Comparison of ENCODE assay signal across 35 cellular contexts in the genomic region with DNA sequence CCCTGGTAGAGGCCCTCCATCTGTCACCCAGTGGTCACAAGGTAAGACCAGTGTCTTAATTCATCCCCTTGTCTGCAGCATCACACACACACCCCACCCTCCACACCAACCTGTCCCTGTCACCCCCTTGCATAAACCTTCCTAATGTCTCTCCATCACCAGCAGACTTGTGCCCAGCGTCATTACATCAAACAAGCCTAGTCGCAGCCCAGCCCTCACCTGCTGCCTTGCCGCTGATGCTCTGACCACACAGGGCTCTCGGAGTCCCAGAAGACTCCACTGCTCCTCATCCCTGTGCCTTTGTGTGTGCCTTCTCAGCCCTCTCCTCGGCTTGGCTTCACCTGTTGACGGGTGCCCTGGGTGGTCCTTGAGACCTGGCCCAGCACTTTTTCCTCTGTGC.
"Had no signal": no experiment of that assay in that cellular context is flagged by ENCODE, and none has a peak within 500 bp of the region (broad histone marks: within the 10 kb centered on the region; RNA-seq: fewer than 3 reads in every experiment).

No MANE protein-coding gene starts in this region.

- ATAC-seq: activated T-cell treated with anti-CD3 and anti-CD28 coated beads, Interleukin-2, amount 50 U/mL, for 72 hours; activated T-helper 17 cell treated with anti-CD3 and anti-CD28 coated beads, Interleukin-2, amount 50 U/mL, for 72 hours; PC-3 had no signal

- H3K4me3 ChIP-seq: ascending aorta, breast epithelium had no signal

- H3K9me3 ChIP-seq: ascending aorta, breast epithelium had no signal

- H3K4me1 Mint-ChIP-seq: activated CD4-positive, alpha-beta memory T cell treated with anti-CD3 and anti-CD28 coated beads, Interleukin-2, amount 10 ng/mL, durations not matched to agents 7 days and 5 days; activated naive CD4-positive, alpha-beta T cell treated with anti-CD3 and anti-CD28 coated beads, Interleukin-2, amount 50 U/mL, for 24 hours; activated naive CD8-positive, alpha-beta T cell treated with anti-CD3 and anti-CD28 coated beads, Interleukin-2, amount 10 ng/mL, durations not matched to agents 7 days and 5 days; activated T-helper 17 cell treated with anti-CD3 and anti-CD28 coated beads, Interleukin-2, amount 50 U/mL, for 72 hours had no signal

- H3K4me1 ChIP-seq: breast epithelium had no signal

- H3K36me3 ChIP-seq: ascending aorta, breast epithelium had no signal

- DNase-seq: activated CD4-positive, alpha-beta memory T cell treated with anti-CD3 and anti-CD28 coated beads, Interleukin-2, amount 10 ng/mL, durations not matched to agents 7 days and 5 days; activated CD4-positive, alpha-beta T cell treated with anti-CD3 and anti-CD28 coated beads for 1 hour; activated CD4-positive, alpha-beta T cell treated with anti-CD3 and anti-CD28 coated beads for 48 hours; activated CD4-positive, CD25-positive, alpha-beta regulatory T cell; activated effector memory CD4-positive, alpha-beta T cell treated with anti-CD3 and anti-CD28 coated beads, Interleukin-2, amount 50 U/mL, for 16 hours; activated naive CD4-positive, alpha-beta T cell; activated naive CD8-positive, alpha-beta T cell treated with anti-CD3 and anti-CD28 coated beads, Interleukin-2, amount 10 ng/mL, durations not matched to agents 7 days and 5 days; activated T-cell treated with anti-CD3 and anti-CD28 coated beads, Interleukin-2, amount 50 U/mL, for 1 hour; activated T-cell treated with anti-CD3 and anti-CD28 coated beads, Interleukin-2, amount 50 U/mL, for 72 hours; amygdala; Karpas-422; KBM-7; NCI-H1105; NCI-H1417 treated with DMSO at 0.1 percent for 48 hours; NCI-H187 treated with DMSO at 0.1 percent for 48 hours; NCI-H2081; NCI-H2171 treated with DMSO at 0.1 percent for 48 hours; NCI-H2227 treated with DMSO at 0.1 percent for 48 hours; NCI-H446 treated with DMSO at 0.1 percent for 48 hours; NCI-H526; NCI-H748 treated with DMSO at 0.1 percent for 48 hours; NK-92 treated with Interleukin-12 subunit alpha and Interleukin-12 subunit beta, amount 100 ng/mL, for 24 hours; PC-3; Right ventricle myocardium superior; SW 1271; T-helper 1 cell; T-helper 2 cell; T-helper 9 cell had no signal

- H3K27ac ChIP-seq: ascending aorta, breast epithelium, RWPE1, VCaP had no signal

- H3K4me3 Mint-ChIP-seq: activated CD4-positive, alpha-beta memory T cell treated with anti-CD3 and anti-CD28 coated beads, Interleukin-2, amount 10 ng/mL, durations not matched to agents 7 days and 5 days; activated naive CD4-positive, alpha-beta T cell treated with anti-CD3 and anti-CD28 coated beads, Interleukin-2, amount 50 U/mL, for 24 hours; activated naive CD8-positive, alpha-beta T cell treated with anti-CD3 and anti-CD28 coated beads, Interleukin-2, amount 10 ng/mL, durations not matched to agents 7 days and 5 days; activated T-cell treated with anti-CD3 and anti-CD28 coated beads, Interleukin-2, amount 50 U/mL, for 72 hours; activated T-helper 17 cell treated with anti-CD3 and anti-CD28 coated beads, Interleukin-2, amount 50 U/mL, for 72 hours had no signal

- FAIRE-seq: RCC 7860 had no signal

- H3K9me3 Mint-ChIP-seq: activated CD4-positive, alpha-beta memory T cell treated with anti-CD3 and anti-CD28 coated beads, Interleukin-2, amount 10 ng/mL, durations not matched to agents 7 days and 5 days; activated naive CD4-positive, alpha-beta T cell treated with anti-CD3 and anti-CD28 coated beads, Interleukin-2, amount 50 U/mL, for 24 hours; activated naive CD8-positive, alpha-beta T cell treated with anti-CD3 and anti-CD28 coated beads, Interleukin-2, amount 10 ng/mL, durations not matched to agents 7 days and 5 days; activated T-cell treated with anti-CD3 and anti-CD28 coated beads, Interleukin-2, amount 50 U/mL, for 72 hours; activated T-helper 17 cell treated with anti-CD3 and anti-CD28 coated beads, Interleukin-2, amount 50 U/mL, for 72 hours had no signal

- H3K27ac Mint-ChIP-seq: activated CD4-positive, alpha-beta memory T cell treated with anti-CD3 and anti-CD28 coated beads, Interleukin-2, amount 10 ng/mL, durations not matched to agents 7 days and 5 days; activated naive CD4-positive, alpha-beta T cell treated with anti-CD3 and anti-CD28 coated beads, Interleukin-2, amount 50 U/mL, for 24 hours; activated naive CD8-positive, alpha-beta T cell treated with anti-CD3 and anti-CD28 coated beads, Interleukin-2, amount 10 ng/mL, durations not matched to agents 7 days and 5 days; activated T-cell treated with anti-CD3 and anti-CD28 coated beads, Interleukin-2, amount 50 U/mL, for 72 hours; activated T-helper 17 cell treated with anti-CD3 and anti-CD28 coated beads, Interleukin-2, amount 50 U/mL, for 72 hours had no signal

- H3K27me3 Mint-ChIP-seq: activated naive CD4-positive, alpha-beta T cell treated with anti-CD3 and anti-CD28 coated beads, Interleukin-2, amount 50 U/mL, for 24 hours; activated naive CD8-positive, alpha-beta T cell treated with anti-CD3 and anti-CD28 coated beads, Interleukin-2, amount 10 ng/mL, durations not matched to agents 7 days and 5 days had no signal

- H3K36me3 Mint-ChIP-seq: activated naive CD4-positive, alpha-beta T cell treated with anti-CD3 and anti-CD28 coated beads, Interleukin-2, amount 50 U/mL, for 24 hours; activated naive CD8-positive, alpha-beta T cell treated with anti-CD3 and anti-CD28 coated beads, Interleukin-2, amount 10 ng/mL, durations not matched to agents 7 days and 5 days had no signal

- H3K27me3 ChIP-seq: ascending aorta, breast epithelium had no signal
